ENCODE assay signal across 16 cellular contexts in genomic region chr10:82318533-82318932, GRCh38.
A peak's percentile ranks its signal among the peaks of the same experiment; 100 is the strongest.
DNase-seq lines count a peak whose midpoint lies in the region; FAIRE-seq and TF ChIP-seq lines count a peak whose summit lies in the region.
"Had no signal": no experiment of that assay in that cellular context is flagged by ENCODE, and none has a peak within 500 bp of the region (broad histone marks: within the 10 kb centered on the region; RNA-seq: fewer than 3 reads in every experiment).

No MANE protein-coding gene starts in this region.

- peak overlapping the region in 9 of 11 experiments; percentile 4 to 83 (median 66); a peak in 17 of 22 replicates for H3K4me2 ChIP-seq in BLaER1 treated with 17β-estradiol and CSF1 and Interleukin-3, amounts not matched to agents 10 nM and 100 nM
- no peak overlapping the region for H3K4me2 ChIP-seq in neural progenitor cell
- H3K4me2 ChIP-seq: A549 had no signal

- no peaks in the 10 kb centered on the region for H3F3A ChIP-seq in neural progenitor cell (ENCODE audit: low read depth)

- TF ChIP-seq CTCF in brain (conservative IDR thresholded peaks at IDR 0.05): no peak
- no peak for TF ChIP-seq CTCF in neural progenitor cell (IDR thresholded peaks at IDR 0.05)
- TF ChIP-seq CTCF in D721Med (IDR thresholded peaks at IDR 0.05; ENCODE audit: insufficient read depth, missing control alignments): no peak

- no peak overlapping the region for H3K4me3 ChIP-seq in BLaER1 treated with 17β-estradiol and CSF1 and Interleukin-3, amounts not matched to agents 10 nM and 100 nM
- H3K4me3 ChIP-seq in neural progenitor cell: no peak overlapping the region
- H3K4me3 ChIP-seq: A549 had no signal

- intact Hi-C loops in activated T-helper 1 cell treated with anti-CD3 and anti-CD28 coated beads, Interleukin-12 subunit alpha, Interleukin-12 subunit beta, Interleukin-2, Interleukin-4 antibody, amounts not matched to agents 30 ng/mL and 10 ng/mL and 1 ng/mL, durations not matched to agents 14 hours and 24 hours and 36 hours (cut with micrococcal nuclease): no loop called here

- no peak overlapping the region for H2AFZ ChIP-seq in neural progenitor cell (replicated peaks)

- H3K9me3 ChIP-seq in BLaER1 treated with 17β-estradiol and CSF1 and Interleukin-3, amounts not matched to agents 10 nM and 100 nM (replicated peaks in 1 of 11): peaks cover 0 to 1% (median 0%) of the 10 kb centered on the region in 11 experiments; a peak in 1 of 22 replicates
- H3K9me3 ChIP-seq in neural progenitor cell (ENCODE audit: low read depth): no peaks in the 10 kb centered on the region
- H3K9me3 ChIP-seq: A549 had no signal

- H3K9ac ChIP-seq in BLaER1 treated with 17β-estradiol and CSF1 and Interleukin-3, amounts not matched to agents 10 nM and 100 nM: peak overlapping the region in 1 of 11 experiments; percentile 24; a peak in 1 of 22 replicates
- H3K9ac ChIP-seq in neural progenitor cell: no peak overlapping the region

- H3K27ac Mint-ChIP-seq in brain: peak overlapping the region in 3 of 5 experiments; percentile 38 to 54 (median 53)
- H3K27ac Mint-ChIP-seq in neural progenitor cell: peak overlapping the region; percentile 61
- H3K27ac Mint-ChIP-seq in activated T-helper 1 cell treated with anti-CD3 and anti-CD28 coated beads, Interleukin-12 subunit alpha, Interleukin-12 subunit beta, Interleukin-2, Interleukin-4 antibody, amounts not matched to agents 30 ng/mL and 10 ng/mL and 1 ng/mL, durations not matched to agents 14 hours and 24 hours and 36 hours: no peak overlapping the region
- H3K27ac Mint-ChIP-seq: CD4-positive, CD25-positive, alpha-beta regulatory T cell; HFFc6 had no signal

- H3K27me3 ChIP-seq in BLaER1 treated with 17β-estradiol and CSF1 and Interleukin-3, amounts not matched to agents 10 nM and 100 nM: no peaks in the 10 kb centered on the region
- no peaks in the 10 kb centered on the region for H3K27me3 ChIP-seq in neural progenitor cell

- DNase-seq in Ammon's horn (ENCODE audit: low spot score) (peak; percentile 27), neural progenitor cell (ENCODE audit: low spot score) (no peak), D721Med (ENCODE audit: insufficient read length, low spot score) (no peak), caudate nucleus (lab: John Stamatoyannopoulos, UW) (no peak)
- DNase-seq in activated T-helper 1 cell treated with anti-CD3 and anti-CD28 coated beads, Interleukin-12 subunit alpha, Interleukin-12 subunit beta, Interleukin-2, Interleukin-4 antibody, amounts not matched to agents 30 ng/mL and 10 ng/mL and 1 ng/mL, durations not matched to agents 14 hours and 24 hours and 36 hours (ENCODE audit: low spot score): no peak
- DNase-seq: CD4-positive, CD25-positive, alpha-beta regulatory T cell; DMS153; GF-D8; HCEC 1CT; HFFc6 had no signal

- H4K20me1 ChIP-seq in BLaER1 treated with 17β-estradiol and CSF1 and Interleukin-3, amounts not matched to agents 10 nM and 100 nM: peaks cover 0 to 9% (median 0%) of the 10 kb centered on the region in 11 experiments; a peak in 3 of 22 replicates
- no peaks in the 10 kb centered on the region for H4K20me1 ChIP-seq in neural progenitor cell (ENCODE audit: low read depth)

- no peaks in the 10 kb centered on the region for H3K36me3 ChIP-seq in BLaER1 treated with 17β-estradiol and CSF1 and Interleukin-3, amounts not matched to agents 10 nM and 100 nM
- H3K36me3 ChIP-seq in neural progenitor cell: no peaks in the 10 kb centered on the region

- peaks cover 56% of the 10 kb centered on the region for H3K4me1 Mint-ChIP-seq in brain
- peaks cover 31% of the 10 kb centered on the region for H3K4me1 Mint-ChIP-seq in neural progenitor cell
- no peaks in the 10 kb centered on the region for H3K4me1 Mint-ChIP-seq in activated T-helper 1 cell treated with anti-CD3 and anti-CD28 coated beads, Interleukin-12 subunit alpha, Interleukin-12 subunit beta, Interleukin-2, Interleukin-4 antibody, amounts not matched to agents 30 ng/mL and 10 ng/mL and 1 ng/mL, durations not matched to agents 14 hours and 24 hours and 36 hours (ENCODE audit: low read depth)
- H3K4me1 Mint-ChIP-seq: CD4-positive, CD25-positive, alpha-beta regulatory T cell had no signal

- no peak for FAIRE-seq in D721Med (lab: Jason Lieb, UNC)
- FAIRE-seq: A549, GM19239, HepG2, HTR-8/SVneo had no signal

- H3K9me3 Mint-ChIP-seq in brain (no peaks in the 10 kb centered on the region), neural progenitor cell (no peaks in the 10 kb centered on the region)
- no peaks in the 10 kb centered on the region for H3K9me3 Mint-ChIP-seq in activated T-helper 1 cell treated with anti-CD3 and anti-CD28 coated beads, Interleukin-12 subunit alpha, Interleukin-12 subunit beta, Interleukin-2, Interleukin-4 antibody, amounts not matched to agents 30 ng/mL and 10 ng/mL and 1 ng/mL, durations not matched to agents 14 hours and 24 hours and 36 hours

- H3K27me3 Mint-ChIP-seq in brain: peaks cover 3% of the 10 kb centered on the region
- H3K27me3 Mint-ChIP-seq in neural progenitor cell (ENCODE audit: insufficient read depth, low read depth): no peaks in the 10 kb centered on the region
- no peaks in the 10 kb centered on the region for H3K27me3 Mint-ChIP-seq in activated T-helper 1 cell treated with anti-CD3 and anti-CD28 coated beads, Interleukin-12 subunit alpha, Interleukin-12 subunit beta, Interleukin-2, Interleukin-4 antibody, amounts not matched to agents 30 ng/mL and 10 ng/mL and 1 ng/mL, durations not matched to agents 14 hours and 24 hours and 36 hours (ENCODE audit: insufficient read depth)
- H3K27me3 Mint-ChIP-seq: CD4-positive, CD25-positive, alpha-beta regulatory T cell had no signal

- H3K36me3 Mint-ChIP-seq in brain (no peaks in the 10 kb centered on the region), neural progenitor cell (no peaks in the 10 kb centered on the region)
- no peaks in the 10 kb centered on the region for H3K36me3 Mint-ChIP-seq in activated T-helper 1 cell treated with anti-CD3 and anti-CD28 coated beads, Interleukin-12 subunit alpha, Interleukin-12 subunit beta, Interleukin-2, Interleukin-4 antibody, amounts not matched to agents 30 ng/mL and 10 ng/mL and 1 ng/mL, durations not matched to agents 14 hours and 24 hours and 36 hours (ENCODE audit: low read depth)
- H3K36me3 Mint-ChIP-seq: CD4-positive, CD25-positive, alpha-beta regulatory T cell had no signal

- H3K79me2 ChIP-seq in neural progenitor cell (ENCODE audit: low read depth): no peaks in the 10 kb centered on the region

- H3K27ac ChIP-seq in BLaER1 treated with 17β-estradiol and CSF1 and Interleukin-3, amounts not matched to agents 10 nM and 100 nM: no peak overlapping the region; a peak in 1 of 22 replicates
- no peak overlapping the region for H3K27ac ChIP-seq in neural progenitor cell
- no peak overlapping the region for H3K27ac ChIP-seq in caudate nucleus (ENCODE audit: low read depth, low read length)
- H3K27ac ChIP-seq: A549 had no signal

- peaks cover 0 to 81% (median 61%) of the 10 kb centered on the region in 10 experiments; a peak in 16 of 20 replicates for H3K4me1 ChIP-seq in BLaER1 treated with 17β-estradiol and CSF1 and Interleukin-3, amounts not matched to agents 10 nM and 100 nM
- peaks cover 15% of the 10 kb centered on the region for H3K4me1 ChIP-seq in neural progenitor cell
- H3K4me1 ChIP-seq: A549 had no signal

- H3K4me3 Mint-ChIP-seq in brain: no peak overlapping the region
- no peak overlapping the region for H3K4me3 Mint-ChIP-seq in neural progenitor cell
- H3K4me3 Mint-ChIP-seq in activated T-helper 1 cell treated with anti-CD3 and anti-CD28 coated beads, Interleukin-12 subunit alpha, Interleukin-12 subunit beta, Interleukin-2, Interleukin-4 antibody, amounts not matched to agents 30 ng/mL and 10 ng/mL and 1 ng/mL, durations not matched to agents 14 hours and 24 hours and 36 hours: no peak overlapping the region
- H3K4me3 Mint-ChIP-seq: CD4-positive, CD25-positive, alpha-beta regulatory T cell; HFFc6 had no signal
